Comparison of ENCODE assay signal across 30 cellular contexts in the genomic region with DNA sequence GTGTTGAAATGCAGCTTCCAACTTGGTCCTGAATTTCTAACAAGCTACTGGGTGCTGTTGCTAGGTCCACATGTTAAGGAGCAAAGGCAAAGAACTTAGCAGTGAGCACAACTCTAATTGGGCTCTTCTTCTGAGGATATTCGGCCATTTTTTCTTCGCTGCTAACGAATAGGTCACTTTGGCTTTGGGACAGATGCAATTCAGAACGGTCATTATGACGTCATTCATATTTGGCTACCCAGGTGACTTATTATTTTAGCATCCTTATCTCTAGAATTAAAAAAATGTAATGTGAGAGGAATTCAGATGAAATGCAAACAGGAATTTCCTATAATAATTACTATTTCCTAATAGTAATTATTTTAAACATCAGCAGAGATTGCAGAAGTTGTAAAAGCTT. TPM values are rescaled to one million over a fixed set of nuclear protein-coding genes. Genes with fewer than 3 reads are reported as not detected.
"Had no signal": no experiment of that assay in that cellular context is flagged by ENCODE, and none has a peak within 500 bp of the region (broad histone marks: within the 10 kb centered on the region; RNA-seq: fewer than 3 reads in every experiment).

No MANE protein-coding gene starts in this region.

- H3K27ac Mint-ChIP-seq: memory B cell; progenitor cell of endocrine pancreas; stimulated activated memory B cell treated with anti-CD40 and anti-IgM and Interleukin-4, amounts not matched to agents 10 μg/mL and 1 μg/mL and 100 μg/mL, for 72 hours; type B pancreatic cell had no signal

- H3K27ac ChIP-seq: epithelial cell of prostate, gastrocnemius medialis, neutrophil, parathyroid adenoma, testis, tibial artery had no signal

- H3K27me3 ChIP-seq: testis had no signal

- H3K9me3 Mint-ChIP-seq: memory B cell; natural killer cell treated with Interleukin-12 subunit alpha and Interleukin-12 subunit beta and Interleukin-15 and Interleukin-18, amount 100 ng/mL, for 72 hours; neural crest cell; stimulated activated memory B cell treated with anti-CD40 and anti-IgM and Interleukin-4, amounts not matched to agents 10 μg/mL and 1 μg/mL and 100 μg/mL, for 72 hours; type B pancreatic cell had no signal

- H2AFZ ChIP-seq: parathyroid adenoma had no signal

- H3K4me1 Mint-ChIP-seq: memory B cell; stimulated activated memory B cell treated with anti-CD40 and anti-IgM and Interleukin-4, amounts not matched to agents 10 μg/mL and 1 μg/mL and 100 μg/mL, for 72 hours had no signal

- DNase-seq: cortex of kidney; foreskin fibroblast; gastrocnemius medialis; head of caudate nucleus; kidney; stimulated activated CD4-positive, alpha-beta T cell treated with anti-CD3 and anti-CD28 coated beads, Interleukin-2, amount 100 ng/mL, for 24 hours; stimulated activated CD4-positive, alpha-beta T cell treated with anti-CD3 and anti-CD28 coated beads, Interleukin-4, amount 100 ng/mL, for 24 hours; stimulated activated naive CD8-positive, alpha-beta T cell treated with anti-CD3 and anti-CD28 coated beads, Interleukin-15, Interleukin-2, amounts not matched to agents 100 U/mL and 50 U/mL, for 24 hours; substantia nigra; testis; tibial artery had no signal

- H3K4me2 ChIP-seq: smooth muscle cell had no signal

- H3K4me3 Mint-ChIP-seq: memory B cell; natural killer cell treated with Interleukin-12 subunit alpha and Interleukin-12 subunit beta and Interleukin-15 and Interleukin-18, amount 100 ng/mL, for 72 hours; neural crest cell; stimulated activated memory B cell treated with anti-CD40 and anti-IgM and Interleukin-4, amounts not matched to agents 10 μg/mL and 1 μg/mL and 100 μg/mL, for 72 hours; type B pancreatic cell had no signal

- ATAC-seq: esophagus mucosa; gastrocnemius medialis; left lobe of liver; natural killer cell treated with Interleukin-12 subunit alpha and Interleukin-12 subunit beta and Interleukin-15 and Interleukin-18, amount 100 ng/mL, for 72 hours; sciatic nerve; stimulated activated memory B cell treated with anti-CD40 and anti-IgM and Interleukin-4, amounts not matched to agents 10 μg/mL and 1 μg/mL and 100 μg/mL, for 72 hours; stimulated activated naive CD8-positive, alpha-beta T cell treated with anti-CD3 and anti-CD28 coated beads, Interleukin-15, Interleukin-2, amounts not matched to agents 100 U/mL and 50 U/mL, for 24 hours had no signal

- H3K9ac ChIP-seq: parathyroid adenoma had no signal

- H3K36me3 Mint-ChIP-seq: type B pancreatic cell had no signal

- H3K79me2 ChIP-seq: parathyroid adenoma had no signal

- H3K9me3 ChIP-seq: gastrocnemius medialis, neutrophil, testis, tibial artery had no signal

- FAIRE-seq: kidney had no signal

- H3K27me3 Mint-ChIP-seq: natural killer cell treated with Interleukin-12 subunit alpha and Interleukin-12 subunit beta and Interleukin-15 and Interleukin-18, amount 100 ng/mL, for 72 hours had no signal

- H3K36me3 ChIP-seq: gastrocnemius medialis, neutrophil, tibial artery had no signal

- H3K4me1 ChIP-seq: parathyroid adenoma had no signal

- H3K4me3 ChIP-seq: gastrocnemius medialis, lung, smooth muscle cell, testis, tibial artery had no signal

RNA-seq across cellular contexts. Expression of a gene that starts 13.9 kb away (rescaled TPM):
- total RNA-seq: dermis microvascular lymphatic vessel endothelial cell, gastrocnemius medialis, glomerular endothelial cell, left lobe of liver, neural crest cell, omental fat pad, progenitor cell of endocrine pancreas, smooth muscle cell had no signal
- polyA plus RNA-seq: liver, smooth muscle cell, urinary bladder had no signal

RNA-seq across cellular contexts. Expression of a gene that starts 20.7 kb away (rescaled TPM):
- total RNA-seq: dermis microvascular lymphatic vessel endothelial cell had no signal
